In the genomic region with DNA sequence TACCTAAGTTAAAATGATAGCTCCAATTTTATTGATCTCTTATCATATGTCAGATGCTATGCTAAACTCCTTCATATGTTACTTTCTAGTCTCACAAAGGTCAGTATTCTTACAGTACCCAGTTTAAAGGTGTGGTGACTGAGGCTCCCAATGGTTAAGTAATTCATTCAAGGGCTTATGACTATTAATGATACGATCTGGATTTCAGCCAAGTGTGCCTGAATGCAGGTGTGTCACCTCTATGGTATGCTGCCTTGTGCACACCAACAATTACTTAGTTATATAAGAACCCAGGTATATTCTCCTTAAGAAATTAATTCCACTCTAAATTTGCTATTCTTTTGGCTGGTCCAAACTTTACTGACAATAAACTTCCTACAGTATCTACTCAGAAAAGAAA, we compare ENCODE assay signal across 19 cellular contexts.
A peak's percentile ranks its signal among the peaks of the same experiment; 100 is the strongest.
DNase-seq lines count a peak whose midpoint lies in the region; ATAC-seq, FAIRE-seq and TF ChIP-seq lines count a peak whose summit lies in the region.
"Had no signal": no experiment of that assay in that cellular context is flagged by ENCODE, and none has a peak within 500 bp of the region (broad histone marks: within the 10 kb centered on the region; RNA-seq: fewer than 3 reads in every experiment).

No MANE protein-coding gene starts in this region.

- H3K4me1 Mint-ChIP-seq in Calu3 (ENCODE audit: low read depth, unreplicated experiment), result peaks cover 20% of the 10 kb centered on the region
- H3K4me1 Mint-ChIP-seq in natural killer cell treated with Interleukin-12 subunit alpha and Interleukin-12 subunit beta and Interleukin-15 and Interleukin-18, amount 100 ng/mL, for 72 hours (ENCODE audit: low read depth in 2 of 2), result no peaks in the 10 kb centered on the region

- no peaks in the 10 kb centered on the region for H3K36me3 Mint-ChIP-seq in Calu3 (ENCODE audit: insufficient read depth, unreplicated experiment)
- H3K36me3 Mint-ChIP-seq in natural killer cell treated with Interleukin-12 subunit alpha and Interleukin-12 subunit beta and Interleukin-15 and Interleukin-18, amount 100 ng/mL, for 72 hours, result no peaks in the 10 kb centered on the region

- DNase-seq in Calu3, result peak; percentile 51
- DNase-seq in LoVo (ENCODE audit: low spot score), result peak; percentile 6
- peak; percentile 46 for DNase-seq in RCC 7860 (ENCODE audit: low spot score)
- DNase-seq in foreskin keratinocyte, result peak; percentile 61 to 80
- DNase-seq in activated gamma-delta T cell treated with Interleukin-2 at 50 U/mL for 16 hours, result no peak
- no peak for DNase-seq in kidney glomerular epithelial cell (lab: John Stamatoyannopoulos, UW)
- no peak for DNase-seq in dorsolateral prefrontal cortex
- DNase-seq in natural killer cell treated with Interleukin-12 subunit alpha and Interleukin-12 subunit beta and Interleukin-15 and Interleukin-18, amount 100 ng/mL, for 72 hours (ENCODE audit: low spot score), result no peak
- DNase-seq: C1 segment of cervical spinal cord, DMS 273 treated with DMSO at 0.1 percent for 48 hours, GF-D8, KG1, MM.1S, NCI-H1105, NCI-H187, NCI-H2171 treated with DMSO at 0.1 percent for 48 hours, NCI-H510A treated with DMSO at 0.1 percent for 48 hours had no signal

- intact Hi-C loops in Calu3 (cut with micrococcal nuclease; ENCODE audit: unreplicated experiment) (no loop called here), dorsolateral prefrontal cortex (cut with DNase I) (no loop called here)

- no peaks in the 10 kb centered on the region for H3K27me3 Mint-ChIP-seq in Calu3 (ENCODE audit: unreplicated experiment)
- no peaks in the 10 kb centered on the region for H3K27me3 Mint-ChIP-seq in natural killer cell treated with Interleukin-12 subunit alpha and Interleukin-12 subunit beta and Interleukin-15 and Interleukin-18, amount 100 ng/mL, for 72 hours

- CTCF ChIA-PET in Calu3 (lab: Charles Lee), result interaction anchor here (0.7 kb wide), 2 partner anchors 256 to 1607 kb away, joined by 3 to 4 read pairs; no protein-coding TSS in a partner anchor

- peak; percentile 88 for ATAC-seq in foreskin keratinocyte
- no peak for ATAC-seq in natural killer cell treated with Interleukin-12 subunit alpha and Interleukin-12 subunit beta and Interleukin-15 and Interleukin-18, amount 100 ng/mL, for 72 hours

- H3K9me3 Mint-ChIP-seq in Calu3 (ENCODE audit: low read depth, unreplicated experiment), result no peaks in the 10 kb centered on the region
- peaks cover 12% of the 10 kb centered on the region for H3K9me3 Mint-ChIP-seq in natural killer cell treated with Interleukin-12 subunit alpha and Interleukin-12 subunit beta and Interleukin-15 and Interleukin-18, amount 100 ng/mL, for 72 hours

- H3K27ac Mint-ChIP-seq in Calu3 (ENCODE audit: unreplicated experiment), result no peak overlapping the region
- H3K27ac Mint-ChIP-seq in natural killer cell treated with Interleukin-12 subunit alpha and Interleukin-12 subunit beta and Interleukin-15 and Interleukin-18, amount 100 ng/mL, for 72 hours, result no peak overlapping the region

- TF ChIP-seq CTCF in Calu3 (IDR thresholded peaks at IDR 0.05; ENCODE audit: unreplicated experiment) (no peak), foreskin keratinocyte (conservative IDR thresholded peaks at IDR 0.05) (no peak), dorsolateral prefrontal cortex (IDR thresholded peaks at IDR 0.05 in 54 of 56, conservative IDR thresholded peaks at IDR 0.05 in 2 of 56; ENCODE audit: low read depth in 1 of 56, partially characterized antibody in 56 of 56) (no peak)

- H3K4me3 Mint-ChIP-seq in Calu3 (ENCODE audit: low read depth, unreplicated experiment), result peak overlapping the region; percentile 32
- H3K4me3 Mint-ChIP-seq in natural killer cell treated with Interleukin-12 subunit alpha and Interleukin-12 subunit beta and Interleukin-15 and Interleukin-18, amount 100 ng/mL, for 72 hours, result no peak overlapping the region

- no peak overlapping the region for H3K27ac ChIP-seq in foreskin keratinocyte
- H3K27ac ChIP-seq in dorsolateral prefrontal cortex, result no peak overlapping the region

- peaks cover 7% of the 10 kb centered on the region for H3K4me1 ChIP-seq in foreskin keratinocyte

- H3K27me3 ChIP-seq in foreskin keratinocyte (no peaks in the 10 kb centered on the region), dorsolateral prefrontal cortex (no peaks in the 10 kb centered on the region)

- H3K4me3 ChIP-seq in dorsolateral prefrontal cortex, result no peak overlapping the region

- BruUV-seq in Calu3 (replicated peaks; lab: Mats Ljungman, UMichigan), result no TSS peak

- FAIRE-seq in RCC 7860 (lab: Jason Lieb, UNC), result no peak
- FAIRE-seq: GM12891, H1 had no signal

Comparison
In these comparisons a context has a peak if more than half of its experiments do, and no peak if none do; other contexts are left out.
1. DNase-seq: peak in Calu3 (single experiment), LoVo (single experiment), RCC 7860 (single experiment) and foreskin keratinocyte (2 of 2); none in activated gamma-delta T cell treated with Interleukin-2 at 50 U/mL for 16 hours (single experiment), kidney glomerular epithelial cell (single experiment), dorsolateral prefrontal cortex (0 of 10) and natural killer cell treated with Interleukin-12 subunit alpha and Interleukin-12 subunit beta and Interleukin-15 and Interleukin-18, amount 100 ng/mL, for 72 hours (single experiment).